10 cellular contexts compared by ENCODE assay signal in genomic region chr2:55923978-55924325, GRCh38. TPM values are rescaled to one million over a fixed set of nuclear protein-coding genes. Genes with fewer than 3 reads are reported as not detected.
DNase-seq lines count a peak whose midpoint lies in the region; ATAC-seq, FAIRE-seq and TF ChIP-seq lines count a peak whose summit lies in the region.
"Had no signal": no experiment of that assay in that cellular context is flagged by ENCODE, and none has a peak within 500 bp of the region (broad histone marks: within the 10 kb centered on the region; RNA-seq: fewer than 3 reads in every experiment).

No MANE protein-coding gene starts in this region.

- TF ChIP-seq RAD21 in A549 (conservative IDR thresholded peaks at IDR 0.05 in 1 of 2, IDR thresholded peaks at IDR 0.05 in 1 of 2) = no peak
- TF ChIP-seq RAD21 in neural cell (conservative IDR thresholded peaks at IDR 0.05) = no peak

- H3K4me1 Mint-ChIP-seq in stimulated activated effector memory CD8-positive, alpha-beta T cell treated with anti-CD3 and anti-CD28 coated beads, Interleukin-12 subunit alpha, Interleukin-12 subunit beta, amount 100 ng/mL, for 72 hours = no peaks in the 10 kb centered on the region
- H3K4me1 Mint-ChIP-seq: central memory CD8-positive, alpha-beta T cell had no signal

- TF ChIP-seq POLR2A in A549 (IDR thresholded peaks at IDR 0.05; ENCODE audit: low read length) = no peak

- H3K36me3 Mint-ChIP-seq in stimulated activated effector memory CD8-positive, alpha-beta T cell treated with anti-CD3 and anti-CD28 coated beads, Interleukin-12 subunit alpha, Interleukin-12 subunit beta, amount 100 ng/mL, for 72 hours = no peaks in the 10 kb centered on the region
- H3K36me3 Mint-ChIP-seq: activated CD4-positive, alpha-beta memory T cell treated with anti-CD3 and anti-CD28 coated beads for 36 hours had no signal

- CTCF ChIA-PET in A549 (lab: Yijun Ruan, JAX) = interaction anchor here (0.8 to 1.9 kb wide), 6 partner anchors 38 to 152 kb away, joined by 3 to 16 read pairs (median 6); no protein-coding TSS in a partner anchor

- no peaks in the 10 kb centered on the region for H3K9me2 ChIP-seq in neural cell (ENCODE audit: insufficient read depth, low read length)

- POLR2A ChIA-PET in A549 (lab: Yijun Ruan, JAX) = interaction anchor here (0.6 to 1.6 kb wide), 6 partner anchors 8 to 930 kb away, joined by 3 to 5 read pairs (median 3); no protein-coding TSS in a partner anchor

- H3K4me1 ChIP-seq in A549 = 0 out of 3 replicates have a peak, but pooled peaks cover 6% of the 10 kb centered on the region

- ATAC-seq in A549 = peak; percentile 48 to 67
- no peak for ATAC-seq in stimulated activated effector memory CD8-positive, alpha-beta T cell treated with anti-CD3 and anti-CD28 coated beads, Interleukin-12 subunit alpha, Interleukin-12 subunit beta, amount 100 ng/mL, for 72 hours

- no peaks in the 10 kb centered on the region for H3K36me3 ChIP-seq in SK-N-MC (ENCODE audit: insufficient read depth, low read length)
- H3K36me3 ChIP-seq in neural cell (ENCODE audit: insufficient read depth, low read length) = no peaks in the 10 kb centered on the region

- peak in 1 of 2 experiments; percentile 6 for DNase-seq in A549 (ENCODE audit: low read depth in 1 of 2, low spot score in 1 of 2)
- no peak for DNase-seq in SK-N-MC (ENCODE audit: low read depth, low spot score)
- DNase-seq in fibroblast of villous mesenchyme (ENCODE audit: low read depth) = no peak
- DNase-seq in cerebellar nuclear complex (lab: John Stamatoyannopoulos, UW) = no peak
- no peak for DNase-seq in HUDEP-2 (lab: John Stamatoyannopoulos, UW; ENCODE audit: unreplicated experiment in 76 of 76)
- DNase-seq in NK-92 (lab: John Stamatoyannopoulos, UW; ENCODE audit: unreplicated experiment) = no peak
- DNase-seq in stimulated activated effector memory CD8-positive, alpha-beta T cell treated with anti-CD3 and anti-CD28 coated beads, Interleukin-12 subunit alpha, Interleukin-12 subunit beta, amount 100 ng/mL, for 72 hours (ENCODE audit: low spot score in 2 of 2) = no peak
- DNase-seq: activated CD4-positive, alpha-beta memory T cell treated with anti-CD3 and anti-CD28 coated beads for 36 hours had no signal

- H3K27me3 ChIP-seq in neural cell (ENCODE audit: insufficient read depth, low read depth, low read length) = peaks cover 28% of the 10 kb centered on the region

- H3K4me2 ChIP-seq in A549 (peak overlapping the region; percentile 96), neural cell (ENCODE audit: low read length) (peak overlapping the region; percentile 38)

- no peaks in the 10 kb centered on the region for H3K79me2 ChIP-seq in neural cell (replicated peaks; ENCODE audit: insufficient read depth, low read length)

- no peak overlapping the region for H3K4me3 Mint-ChIP-seq in stimulated activated effector memory CD8-positive, alpha-beta T cell treated with anti-CD3 and anti-CD28 coated beads, Interleukin-12 subunit alpha, Interleukin-12 subunit beta, amount 100 ng/mL, for 72 hours
- H3K4me3 Mint-ChIP-seq: activated CD4-positive, alpha-beta memory T cell treated with anti-CD3 and anti-CD28 coated beads for 36 hours; central memory CD8-positive, alpha-beta T cell had no signal

- no peak overlapping the region for H3K27ac Mint-ChIP-seq in stimulated activated effector memory CD8-positive, alpha-beta T cell treated with anti-CD3 and anti-CD28 coated beads, Interleukin-12 subunit alpha, Interleukin-12 subunit beta, amount 100 ng/mL, for 72 hours
- H3K27ac Mint-ChIP-seq: activated CD4-positive, alpha-beta memory T cell treated with anti-CD3 and anti-CD28 coated beads for 36 hours had no signal

- no peak for TF ChIP-seq EP300 in A549 (IDR thresholded peaks at IDR 0.05)
- TF ChIP-seq EP300 in neural cell (conservative IDR thresholded peaks at IDR 0.05; ENCODE audit: poor library complexity, severe bottlenecking) = no peak

- no peak for TF ChIP-seq CTCF in A549 (IDR thresholded peaks at IDR 0.05)
- no peak for TF ChIP-seq CTCF in fibroblast of villous mesenchyme (IDR thresholded peaks at IDR 0.05; ENCODE audit: insufficient read depth, low read depth, low read length)
- no peak for TF ChIP-seq CTCF in neural cell (IDR thresholded peaks at IDR 0.05; ENCODE audit: poor library complexity, severe bottlenecking)

- FAIRE-seq in A549 (lab: Jason Lieb, UNC) = no peak

- H3K27ac ChIP-seq in A549 = peak overlapping the region; percentile 70 to 85; a peak in 5 of 6 replicates
- no peak overlapping the region for H3K27ac ChIP-seq in SK-N-MC
- no peak overlapping the region for H3K27ac ChIP-seq in neural cell (ENCODE audit: low read length)

- 2% methylated on average over 9 of the region's 9 CpGs for WGBS in A549 (ENCODE audit: missing lambda C conversion rate)

- H2AFZ ChIP-seq in neural cell (ENCODE audit: low read depth, low read length) = peak overlapping the region; percentile 88

- H3K9ac ChIP-seq in SK-N-MC (ENCODE audit: insufficient read length) (no peak overlapping the region), neural cell (ENCODE audit: low read length) (peak overlapping the region; percentile 62)

- H3K4me3 ChIP-seq in A549 (peak overlapping the region; percentile 78), SK-N-MC (peak overlapping the region; percentile 40; the same call in 1 of the 2 replicates), fibroblast of villous mesenchyme (ENCODE audit: low read depth, low read length) (peak overlapping the region; percentile 83), neural cell (ENCODE audit: low read length) (peak overlapping the region; percentile 91)

- no peaks in the 10 kb centered on the region for H3F3A ChIP-seq in neural cell (ENCODE audit: insufficient read depth, low read length, poor library complexity, severe bottlenecking)

- no peaks in the 10 kb centered on the region for H3K9me3 ChIP-seq in A549
- no peaks in the 10 kb centered on the region for H3K9me3 ChIP-seq in SK-N-MC (ENCODE audit: low read depth, low read length)
- H3K9me3 ChIP-seq in neural cell (ENCODE audit: low read length) = no peaks in the 10 kb centered on the region

- H3K9me3 Mint-ChIP-seq in stimulated activated effector memory CD8-positive, alpha-beta T cell treated with anti-CD3 and anti-CD28 coated beads, Interleukin-12 subunit alpha, Interleukin-12 subunit beta, amount 100 ng/mL, for 72 hours = peaks cover 2% of the 10 kb centered on the region
- H3K9me3 Mint-ChIP-seq: activated CD4-positive, alpha-beta memory T cell treated with anti-CD3 and anti-CD28 coated beads for 36 hours; central memory CD8-positive, alpha-beta T cell had no signal

- H4K20me1 ChIP-seq in neural cell (ENCODE audit: insufficient read depth) = no peaks in the 10 kb centered on the region

TF ChIP-seq in A549, 52 proteins besides CTCF, POLR2A, EP300 and RAD21 (continues in another document):
- no peak for TF ChIP-seq ZFP36 (IDR thresholded peaks at IDR 0.05; ENCODE audit: borderline replicate concordance, partially characterized antibody)
- no peak for TF ChIP-seq HMGXB4 (CRISPR knock-in tag; IDR thresholded peaks at IDR 0.05; ENCODE audit: borderline replicate concordance)
- no peak for TF ChIP-seq SMC3 (IDR thresholded peaks at IDR 0.05)
- no peak for TF ChIP-seq ZNF302 (CRISPR knock-in tag; IDR thresholded peaks at IDR 0.05)

TF ChIP-seq in neural cell, 6 proteins besides CTCF, POLR2A, EP300 and RAD21:
- no peak for TF ChIP-seq REST (IDR thresholded peaks at IDR 0.05; ENCODE audit: borderline replicate concordance)
- no peak for TF ChIP-seq POLR2AphosphoS5 (IDR thresholded peaks at IDR 0.05)
- no peak for TF ChIP-seq EZH2 (IDR thresholded peaks at IDR 0.05; ENCODE audit: borderline replicate concordance, insufficient read depth, low read length, poor library complexity, severe bottlenecking)
- TF ChIP-seq SMC3 (conservative IDR thresholded peaks at IDR 0.05; ENCODE audit: poor library complexity) = no peak

RNA-seq across cellular contexts. Expression of gene EFEMP1, which starts 0.4 kb away (rescaled TPM):
- polyA plus RNA-seq in A549 (2011; rRNA removed) (54.6 and 59.2 TPM in 2 replicates), A549 (2017; fragmentation: RNase III; extraction: RNeasy Plus Mini Kit Qiagen cat#74134 plus additional on column Dnase treatment) (48.5 to 66.6 TPM (median 49.0 TPM) in 3 replicates), neural cell (2.3 and 2.7 TPM in 2 replicates)
- polyA plus RNA-seq in A549 (2012; cell fraction: cytosol; rRNA removed) = 43.0 and 48.8 TPM in 2 replicates
- polyA plus RNA-seq in A549 (2012; cell fraction: nucleus; rRNA removed) = 73.6 and 112 TPM in 2 replicates
- polyA minus RNA-seq in A549 (2011; rRNA and poly(A)+ RNA removed) = 44.0 and 49.4 TPM in 2 replicates
- total RNA-seq in fibroblast of villous mesenchyme = 22.9 and 65.1 TPM in 2 replicates
- 2.4 and 4.1 TPM in 2 replicates for polyA minus RNA-seq in neural cell
- total RNA-seq: activated CD4-positive, alpha-beta memory T cell treated with anti-CD3 and anti-CD28 coated beads for 36 hours had no signal

Comparison
In these comparisons a context has a peak if more than half of its experiments do, and no peak if none do; other contexts are left out.
1. H3K27ac ChIP-seq: peak in A549 (2 of 2); none in SK-N-MC (single experiment) and neural cell (single experiment).
2. H3K4me3 ChIP-seq: peak in every context shown above with its lines; median percentile 91 in neural cell; 83 in fibroblast of villous mesenchyme; 78 in A549; 40 in SK-N-MC.
3. RNA of gene EFEMP1, which starts 0.4 kb away (polyA plus RNA-seq): 43.0 to 112 TPM in A549; 2.3 to 2.7 TPM in neural cell; every median in the first group is over 10 times any median in the second.